ENCODE assay signal across 14 cellular contexts in genomic region chr3:118541791-118542190, GRCh38.
A peak's percentile ranks its signal among the peaks of the same experiment; 100 is the strongest.
DNase-seq lines count a peak whose midpoint lies in the region; ATAC-seq and TF ChIP-seq lines count a peak whose summit lies in the region.
"Had no signal": no experiment of that assay in that cellular context is flagged by ENCODE, and none has a peak within 500 bp of the region (broad histone marks: within the 10 kb centered on the region; RNA-seq: fewer than 3 reads in every experiment).

No MANE protein-coding gene starts in this region.

- no peak overlapping the region for H3K9ac ChIP-seq in BLaER1 treated with 17β-estradiol and CSF1 and Interleukin-3, amounts not matched to agents 10 nM and 100 nM
- H3K9ac ChIP-seq in mammary epithelial cell (ENCODE audit: insufficient read depth, low read length): no peak overlapping the region

- H3K27ac ChIP-seq in BLaER1 treated with 17β-estradiol and CSF1 and Interleukin-3, amounts not matched to agents 10 nM and 100 nM: 0 out of 22 replicates have a peak overlapping the region, but pooled peaks of 1 of the 11 experiments have one; percentile 28
- H3K27ac ChIP-seq in mammary epithelial cell (ENCODE audit: insufficient read depth, low read depth, low read length) (no peak overlapping the region), esophagus (ENCODE audit: low read depth in 2 of 2, low read length in 1 of 2) (peak overlapping the region; percentile 35 to 82), esophagus muscularis mucosa (replicated peaks in 1 of 4) (no peak overlapping the region)
- H3K27ac ChIP-seq: C4-2B had no signal

- peak overlapping the region; percentile 85 for H2AFZ ChIP-seq in mammary epithelial cell (ENCODE audit: low read depth, low read length)

- H3K4me3 ChIP-seq in BLaER1 treated with 17β-estradiol and CSF1 and Interleukin-3, amounts not matched to agents 10 nM and 100 nM: no peak overlapping the region
- H3K4me3 ChIP-seq in mammary epithelial cell (replicated peaks in 1 of 3; ENCODE audit: insufficient read depth in 1 of 3, low read depth in 2 of 3, low read length in 3 of 3) (no peak overlapping the region), esophagus (ENCODE audit: low read depth in 1 of 2, low read length in 2 of 2) (no peak overlapping the region), esophagus muscularis mucosa (no peak overlapping the region)
- H3K4me3 ChIP-seq: GM23338 had no signal

- DNase-seq in mammary epithelial cell (peak; percentile 34), renal cortical epithelial cell (ENCODE audit: low read depth) (peak; percentile 47), esophagus muscularis mucosa (ENCODE audit: extremely low spot score) (no peak), hypothalamus (lab: John Stamatoyannopoulos, UW) (no peak)
- DNase-seq: CD4-positive, alpha-beta memory T cell; DMS153; DMS79 treated with DMSO at 0.1 percent for 48 hours; EL; H7 had no signal

- H3K79me2 ChIP-seq in mammary epithelial cell (ENCODE audit: insufficient read depth, low read length): no peaks in the 10 kb centered on the region

- CTCF ChIA-PET in mammary epithelial cell (lab: Charles Lee; ENCODE audit: low non-redundant PET): no interaction called here

- dilution Hi-C loops in mammary epithelial cell (cut with HindIII; ENCODE audit: low sequenced_read_pairs): no loop called here

- no peaks in the 10 kb centered on the region for H3K27me3 ChIP-seq in BLaER1 treated with 17β-estradiol and CSF1 and Interleukin-3, amounts not matched to agents 10 nM and 100 nM
- H3K27me3 ChIP-seq in mammary epithelial cell (ENCODE audit: insufficient read depth, low read length): no peaks in the 10 kb centered on the region
- no peaks in the 10 kb centered on the region for H3K27me3 ChIP-seq in esophagus (ENCODE audit: control insufficient read depth in 1 of 2, insufficient read depth in 2 of 2, low read length in 2 of 2)
- H3K27me3 ChIP-seq in esophagus muscularis mucosa: no peaks in the 10 kb centered on the region

- WGBS in mammary epithelial cell (ENCODE audit: low coverage, missing lambda C conversion rate): 86% methylated on average over 2 of the region's 2 CpGs
- WGBS in esophagus, 2 donors: 68 to 77% methylated on average over 2 of the region's 2 CpGs
- WGBS in esophagus muscularis mucosa: 76% methylated on average over 2 of the region's 2 CpGs

- TF ChIP-seq CTCF in mammary epithelial cell (conservative IDR thresholded peaks at IDR 0.05 in 1 of 2, IDR thresholded peaks at IDR 0.05 in 1 of 2; ENCODE audit: extremely low read depth in 1 of 2, insufficient read depth in 1 of 2, low read depth in 1 of 2, low read length in 2 of 2) (no peak), esophagus muscularis mucosa (IDR thresholded peaks at IDR 0.05) (no peak)

- no peak for TF ChIP-seq EP300 in esophagus muscularis mucosa (IDR thresholded peaks at IDR 0.05)

- intact Hi-C loops in mammary epithelial cell (cut with micrococcal nuclease): loop anchor here (10.0 kb wide), 2 partner anchors 73 to 137 kb away; no protein-coding TSS in a partner anchor
- intact Hi-C loops in esophagus muscularis mucosa (cut with DNase I): no loop called here

- ATAC-seq in HG03196 (IDR thresholded peaks at IDR 0.05; ENCODE audit: unreplicated experiment): no peak
- ATAC-seq: GM23338 had no signal

- H3K36me3 ChIP-seq in BLaER1 treated with 17β-estradiol and CSF1 and Interleukin-3, amounts not matched to agents 10 nM and 100 nM: no peaks in the 10 kb centered on the region
- no peaks in the 10 kb centered on the region for H3K36me3 ChIP-seq in mammary epithelial cell (ENCODE audit: insufficient read depth, low read length)
- no peaks in the 10 kb centered on the region for H3K36me3 ChIP-seq in esophagus (ENCODE audit: control insufficient read depth in 2 of 2, insufficient read depth in 2 of 2, low read length in 1 of 2)
- no peaks in the 10 kb centered on the region for H3K36me3 ChIP-seq in esophagus muscularis mucosa

- H3K4me2 ChIP-seq in BLaER1 treated with 17β-estradiol and CSF1 and Interleukin-3, amounts not matched to agents 10 nM and 100 nM: peak overlapping the region in 7 of 11 experiments; percentile 21 to 50 (median 30); a peak in 12 of 22 replicates
- no peak overlapping the region for H3K4me2 ChIP-seq in mammary epithelial cell (ENCODE audit: insufficient read depth, low read depth, low read length)
- H3K4me2 ChIP-seq: GM23338 had no signal

- H3K9me3 ChIP-seq in BLaER1 treated with 17β-estradiol and CSF1 and Interleukin-3, amounts not matched to agents 10 nM and 100 nM (replicated peaks in 1 of 11): 0 out of 22 replicates have a peak, but pooled peaks cover 0 to 4% (median 0%) of the 10 kb centered on the region in 11 experiments
- H3K9me3 ChIP-seq in mammary epithelial cell (replicated peaks; ENCODE audit: insufficient read depth, low read length) (no peaks in the 10 kb centered on the region), esophagus (ENCODE audit: control insufficient read depth in 2 of 2, insufficient read depth in 1 of 2, low read depth in 1 of 2, low read length in 1 of 2) (no peaks in the 10 kb centered on the region), esophagus muscularis mucosa (no peaks in the 10 kb centered on the region)

- in situ Hi-C loops in mammary epithelial cell (cut with MboI; ENCODE audit: low sequenced_read_pairs in 2 of 2): no loop called here

- H3K4me1 ChIP-seq in BLaER1 treated with 17β-estradiol and CSF1 and Interleukin-3, amounts not matched to agents 10 nM and 100 nM: peaks cover 0 to 21% (median 8%) of the 10 kb centered on the region in 10 experiments; a peak in 12 of 20 replicates
- peaks cover 48% of the 10 kb centered on the region for H3K4me1 ChIP-seq in mammary epithelial cell (ENCODE audit: insufficient read depth, low read length)
- H3K4me1 ChIP-seq in esophagus (ENCODE audit: control insufficient read depth in 2 of 2, insufficient read depth in 2 of 2, low read length in 1 of 2): peaks cover 0 to 9% of the 10 kb centered on the region in 2 donors
- no peaks in the 10 kb centered on the region for H3K4me1 ChIP-seq in esophagus muscularis mucosa

- H4K20me1 ChIP-seq in BLaER1 treated with 17β-estradiol and CSF1 and Interleukin-3, amounts not matched to agents 10 nM and 100 nM: no peaks in the 10 kb centered on the region
- no peaks in the 10 kb centered on the region for H4K20me1 ChIP-seq in mammary epithelial cell (ENCODE audit: insufficient read depth, low read length)

- no peak for TF ChIP-seq POLR2A in esophagus muscularis mucosa (IDR thresholded peaks at IDR 0.05; ENCODE audit: low read depth)

- no TSS peak for BruUV-seq in mammary epithelial cell (replicated peaks; lab: Mats Ljungman, UMichigan)

Comparison
In these comparisons a context has a peak if more than half of its experiments do, and no peak if none do; other contexts are left out.
1. H3K27ac ChIP-seq: peak in esophagus (2 of 2); none in mammary epithelial cell (single experiment) and esophagus muscularis mucosa (0 of 4).
2. DNase-seq: peak in mammary epithelial cell (single experiment) and renal cortical epithelial cell (single experiment); none in esophagus muscularis mucosa (single experiment) and hypothalamus (0 of 51).